In the genomic region with DNA sequence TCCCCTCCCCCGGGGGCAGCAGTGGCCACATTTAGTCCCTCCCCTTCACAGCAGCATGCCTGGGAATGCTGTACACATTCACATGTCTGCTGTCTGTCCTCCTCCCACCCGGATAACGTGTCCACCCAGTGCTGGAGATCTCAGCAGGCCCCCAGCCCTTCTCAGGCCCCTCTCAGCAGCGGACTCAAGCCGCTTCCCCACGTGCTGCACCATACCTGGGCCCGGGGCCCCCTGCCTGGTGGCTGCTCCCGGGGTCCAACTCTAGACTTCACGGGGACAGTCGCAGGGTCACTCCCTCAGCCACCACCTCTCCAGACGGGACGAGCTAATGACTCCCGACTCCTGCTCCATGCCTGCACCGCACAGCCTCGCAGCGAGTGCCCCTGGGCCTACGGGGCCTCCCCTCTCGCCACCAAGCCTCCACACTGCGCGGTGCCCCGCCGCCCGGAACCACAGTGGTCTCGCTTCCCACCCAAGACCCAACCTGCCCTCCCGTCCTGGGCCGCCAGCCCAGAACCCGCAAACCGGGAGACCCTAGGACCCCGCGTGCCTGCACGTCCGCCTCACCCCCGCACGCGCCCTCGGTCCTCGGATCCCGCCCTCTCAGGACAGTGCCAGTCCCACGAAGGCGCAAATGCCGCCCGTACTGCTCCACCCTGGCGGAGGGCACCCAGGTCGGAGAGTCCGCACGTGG, we compare ENCODE assay signal across 1 cellular context.
TF ChIP-seq lines count a peak whose summit lies in the region.

No MANE protein-coding gene starts in this region.

TF ChIP-seq in K562, 482 proteins besides CTCF, POLR2A, EP300 and RAD21 (continued from another document):
- TF ChIP-seq, protein P1, sequence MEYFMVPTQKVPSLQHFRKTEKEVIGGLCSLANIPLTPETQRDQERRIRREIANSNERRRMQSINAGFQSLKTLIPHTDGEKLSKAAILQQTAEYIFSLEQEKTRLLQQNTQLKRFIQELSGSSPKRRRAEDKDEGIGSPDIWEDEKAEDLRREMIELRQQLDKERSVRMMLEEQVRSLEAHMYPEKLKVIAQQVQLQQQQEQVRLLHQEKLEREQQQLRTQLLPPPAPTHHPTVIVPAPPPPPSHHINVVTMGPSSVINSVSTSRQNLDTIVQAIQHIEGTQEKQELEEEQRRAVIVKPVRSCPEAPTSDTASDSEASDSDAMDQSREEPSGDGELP (CRISPR knock-in tag; IDR thresholded peaks at IDR 0.05; ENCODE audit: borderline replicate concordance) = peak; percentile 25; the same call in 1 of the 2 replicates
- TF ChIP-seq ESRRB (CRISPR knock-in tag; IDR thresholded peaks at IDR 0.05; ENCODE audit: borderline replicate concordance) = no peak
TF ChIP-seq in K562: peak in this region for 5.
